8 cellular contexts compared by ENCODE assay signal in genomic region chr16:69565611-69566436, GRCh38. TPM values are rescaled to one million over a fixed set of nuclear protein-coding genes. Genes with fewer than 3 reads are reported as not detected.
DNase-seq lines count a peak whose midpoint lies in the region; ATAC-seq and TF ChIP-seq lines count a peak whose summit lies in the region.

NFAT5 (plus strand) TSS chr16:69565966; CDS start chr16:69566302, 336 bp downstream.

- no peak for TF ChIP-seq CTCF in HCT116 (IDR thresholded peaks at IDR 0.05 in 2 of 3, conservative IDR thresholded peaks at IDR 0.05 in 1 of 3; ENCODE audit: borderline replicate concordance in 1 of 3, insufficient read depth in 1 of 3, low read depth in 2 of 3, low read length in 2 of 3)
- TF ChIP-seq CTCF in omental fat pad (IDR thresholded peaks at IDR 0.05), result no peak
- TF ChIP-seq CTCF in suprapubic skin (IDR thresholded peaks at IDR 0.05), result no peak

- H3K9me3 Mint-ChIP-seq in activated naive CD4-positive, alpha-beta T cell treated with anti-CD3 and anti-CD28 coated beads, Interleukin-2, amount 50 U/mL, for 24 hours, result no peaks in the 10 kb centered on the region

- H3K4me1 ChIP-seq in HCT116 (ENCODE audit: control insufficient read depth in 1 of 2, insufficient read depth in 2 of 2, low read length in 2 of 2) (peaks cover 42 to 44% of the 10 kb centered on the region in 2 experiments), suprapubic skin (peaks cover 47% of the 10 kb centered on the region)

- H3K36me3 Mint-ChIP-seq in activated naive CD4-positive, alpha-beta T cell treated with anti-CD3 and anti-CD28 coated beads, Interleukin-2, amount 50 U/mL, for 24 hours, result peaks cover 7% of the 10 kb centered on the region

- H3K9me3 ChIP-seq in HCT116 (ENCODE audit: control insufficient read depth in 1 of 2, insufficient read depth in 1 of 2, low read depth in 1 of 2, low read length in 2 of 2) (no peaks in the 10 kb centered on the region), suprapubic skin (no peaks in the 10 kb centered on the region)

- peak within 1 kb of the TSS; percentile 95 for H3K4me2 ChIP-seq in HCT116 (ENCODE audit: low read length)

- peak within 1 kb of the TSS; percentile 90 for H3K9ac ChIP-seq in HCT116 (ENCODE audit: low read length)

- TF ChIP-seq POLR2A in HCT116 (IDR thresholded peaks at IDR 0.05; ENCODE audit: borderline replicate concordance, extremely low read depth, insufficient read depth, insufficient read length) (peak; percentile 53), suprapubic skin (IDR thresholded peaks at IDR 0.05) (peak; percentile 22 to 96)

- BruUV-seq in HCT116 (replicated peaks; lab: Mats Ljungman, UMichigan), result no TSS peak

- H2AFZ ChIP-seq in HCT116 (ENCODE audit: low read depth, low read length, poor library complexity, severe bottlenecking), result no peak within 1 kb of the TSS

- TF ChIP-seq RAD21 in HCT116 (IDR thresholded peaks at IDR 0.05; ENCODE audit: low read depth), result peak; percentile 36; the same call in 1 of the 2 replicates

- H3K4me3 ChIP-seq in HCT116 (replicated peaks in 1 of 2; ENCODE audit: low read depth in 1 of 2, low read length in 2 of 2) (peak within 1 kb of the TSS; percentile 78 to 91), suprapubic skin (peak within 1 kb of the TSS; percentile 89)

- H3K27ac ChIP-seq in HCT116 (ENCODE audit: low read depth, low read length), result peak within 1 kb of the TSS; percentile 99
- peak within 1 kb of the TSS; percentile 99 for H3K27ac ChIP-seq in suprapubic skin

- ATAC-seq in HCT116, result peak; percentile 78
- ATAC-seq in omental fat pad (ENCODE audit: low FRiP score), result peak; percentile 95

- no peaks in the 10 kb centered on the region for H3K9me2 ChIP-seq in HCT116 (ENCODE audit: insufficient read depth)

- peaks cover 17% of the 10 kb centered on the region; the same call in 1 of the 2 replicates for H4K20me1 ChIP-seq in HCT116 (ENCODE audit: insufficient read depth)

- TF ChIP-seq EP300 in suprapubic skin (IDR thresholded peaks at IDR 0.05), result no peak

- POLR2A ChIA-PET in HCT116 (lab: Charles Lee), result interaction anchor here (1.9 kb wide), 1 partner anchor 159 kb away, joined by 5 read pairs; no protein-coding TSS in a partner anchor

- RAD21 ChIA-PET in HCT116 (lab: Charles Lee; ENCODE audit: low non-redundant PET in 1 of 2, low total read pairs in 2 of 2, uncharacterized antibody in 2 of 2, unreplicated experiment in 2 of 2), result no interaction called here

- H3K36me3 ChIP-seq in HCT116 (ENCODE audit: control insufficient read depth in 1 of 2, insufficient read depth in 2 of 2, low read length in 2 of 2), result peaks cover 25 to 29% of the 10 kb centered on the region in 2 experiments
- H3K36me3 ChIP-seq in suprapubic skin, result no peaks in the 10 kb centered on the region

- intact Hi-C loops in HCT116 (cut with micrococcal nuclease), result loop anchor here (1.0 to 5.0 kb wide), 2 partner anchors 37 to 169 kb away; no protein-coding TSS in a partner anchor

- peak within 1 kb of the TSS; percentile 98 for H3K4me3 Mint-ChIP-seq in activated naive CD4-positive, alpha-beta T cell treated with anti-CD3 and anti-CD28 coated beads, Interleukin-2, amount 50 U/mL, for 24 hours

- H3K27me3 ChIP-seq in HCT116 (ENCODE audit: insufficient read depth, low read length) (no peaks in the 10 kb centered on the region), suprapubic skin (no peaks in the 10 kb centered on the region)

- peak; percentile 85 for DNase-seq in Daoy (ENCODE audit: low read depth)
- peak; percentile 42 for DNase-seq in HCT116 (ENCODE audit: low read depth, low spot score)
- DNase-seq in NCI-H1048 (lab: John Stamatoyannopoulos, UW), result peak; percentile 27
- DNase-seq in SKM-1 (lab: John Stamatoyannopoulos, UW; ENCODE audit: unreplicated experiment), result peak; percentile 89
- DNase-seq in globus pallidus (ENCODE audit: low spot score), result peak; percentile 92
- peak; percentile 69 for DNase-seq in omental fat pad (ENCODE audit: low spot score)
- DNase-seq in suprapubic skin (ENCODE audit: low spot score in 2 of 2), result peak; percentile 91 to 92

- under 1% methylated on average over 19 of the region's 84 CpGs for WGBS in suprapubic skin

- CTCF ChIA-PET in HCT116 (lab: Charles Lee), result no interaction called here

- H3K27me3 Mint-ChIP-seq in activated naive CD4-positive, alpha-beta T cell treated with anti-CD3 and anti-CD28 coated beads, Interleukin-2, amount 50 U/mL, for 24 hours, result no peaks in the 10 kb centered on the region

- H3K4me1 Mint-ChIP-seq in activated naive CD4-positive, alpha-beta T cell treated with anti-CD3 and anti-CD28 coated beads, Interleukin-2, amount 50 U/mL, for 24 hours, result peaks cover 54% of the 10 kb centered on the region

- peak within 1 kb of the TSS; percentile 98 for H3K27ac Mint-ChIP-seq in activated naive CD4-positive, alpha-beta T cell treated with anti-CD3 and anti-CD28 coated beads, Interleukin-2, amount 50 U/mL, for 24 hours

- H3K79me2 ChIP-seq in HCT116 (ENCODE audit: insufficient read depth, low read length), result peaks cover 65% of the 10 kb centered on the region

TF ChIP-seq in HCT116, 20 proteins besides CTCF, POLR2A, EP300 and RAD21 (continues in another document):
- TF ChIP-seq SP1 (IDR thresholded peaks at IDR 0.05; ENCODE audit: low read depth), result peak; percentile 79
- no peak for TF ChIP-seq ELF1 (IDR thresholded peaks at IDR 0.05; ENCODE audit: borderline replicate concordance, low read depth)
- peak; percentile 83 for TF ChIP-seq YY1 (IDR thresholded peaks at IDR 0.05; ENCODE audit: extremely low read depth, insufficient replicate concordance, low read depth, low read length)
- no peak for TF ChIP-seq EZH2phosphoT487 (IDR thresholded peaks at IDR 0.05; ENCODE audit: borderline replicate concordance)
- TF ChIP-seq ZFX (IDR thresholded peaks at IDR 0.05), result peak; percentile 66
- peak; percentile 84 for TF ChIP-seq MAX (IDR thresholded peaks at IDR 0.05)
- no peak; the same call in 1 of the 2 replicates for TF ChIP-seq SRF (IDR thresholded peaks at IDR 0.05; ENCODE audit: low read depth)
- TF ChIP-seq SIN3A (IDR thresholded peaks at IDR 0.05; ENCODE audit: low read depth), result peak; percentile 95
- TF ChIP-seq JUND (IDR thresholded peaks at IDR 0.05), result peak; percentile 86
- TF ChIP-seq EZH2 (IDR thresholded peaks at IDR 0.05), result no peak
- TF ChIP-seq ATF3 (IDR thresholded peaks at IDR 0.05), result no peak
- no peak for TF ChIP-seq ZNF274 (IDR thresholded peaks at IDR 0.05; ENCODE audit: low read depth, low read length)
- peak; percentile 91 for TF ChIP-seq CBX3 (IDR thresholded peaks at IDR 0.05; ENCODE audit: low read depth)
- TF ChIP-seq POLR2AphosphoS5 (IDR thresholded peaks at IDR 0.05; ENCODE audit: low read depth, low read length), result peak; percentile 86
- TF ChIP-seq REST (IDR thresholded peaks at IDR 0.05; ENCODE audit: low read depth), result no peak
- TF ChIP-seq ZBTB33 (IDR thresholded peaks at IDR 0.05; ENCODE audit: extremely low read depth, insufficient replicate concordance, low read length), result peak; percentile 97
- peak; percentile 70 for TF ChIP-seq EGR1 (IDR thresholded peaks at IDR 0.05; ENCODE audit: low read depth)

RNA-seq across cellular contexts. Expression of gene NFAT5, which starts in this region (rescaled TPM):
- total RNA-seq in Daoy (2014; rRNA removed; shearing (Covaris generic)), result 1.7 and 2.3 TPM in 2 replicates
- total RNA-seq in HCT116 (2021; ENCODE audit: unreplicated experiment), result 67.4 TPM
- 14.4 and 17.5 TPM in 2 replicates for polyA plus RNA-seq in HCT116 (2012)
- 10 to 100 TPM; 43.5 to 59.3 (median 50.8) TPM for total RNA-seq in omental fat pad
- 100 to 1,000 TPM in 1 of 4 donors, 10 to 100 TPM in 3; 67.7 to 146 (median 80.8) TPM for total RNA-seq in suprapubic skin

Comparison
In these comparisons a context has a peak if more than half of its experiments do, and no peak if none do; other contexts are left out.
1. Peak in every context shown above with its lines: DNase-seq, ATAC-seq, H3K4me3 ChIP-seq and H3K27ac ChIP-seq.
2. RNA of gene NFAT5 (total RNA-seq): 67.7 to 146 TPM in suprapubic skin, 67.4 TPM in HCT116 (single experiment) and 43.5 to 59.3 TPM in omental fat pad; 1.7 to 2.3 TPM in Daoy; every median in the first group is over 10 times any median in the second.
3. DNase-seq: peak in every context shown above with its lines; median percentile 92 in globus pallidus; 92 in suprapubic skin; 89 in SKM-1; 85 in Daoy; 69 in omental fat pad; 42 in HCT116; 27 in NCI-H1048.